ENCODE assay signal across 1 cellular context in genomic region chr2:67930156-67930555, GRCh38.
TF ChIP-seq lines count a peak whose summit lies in the region.

No MANE protein-coding gene starts in this region.

TF ChIP-seq in H1, 55 proteins besides CTCF, POLR2A, EP300 and RAD21 (continued from another document):
- TF ChIP-seq, protein P1, sequence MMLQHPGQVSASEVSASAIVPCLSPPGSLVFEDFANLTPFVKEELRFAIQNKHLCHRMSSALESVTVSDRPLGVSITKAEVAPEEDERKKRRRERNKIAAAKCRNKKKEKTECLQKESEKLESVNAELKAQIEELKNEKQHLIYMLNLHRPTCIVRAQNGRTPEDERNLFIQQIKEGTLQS (IDR thresholded peaks at IDR 0.05; ENCODE audit: insufficient read depth, low read depth, low read length), result no peak
- TF ChIP-seq, protein P2, sequence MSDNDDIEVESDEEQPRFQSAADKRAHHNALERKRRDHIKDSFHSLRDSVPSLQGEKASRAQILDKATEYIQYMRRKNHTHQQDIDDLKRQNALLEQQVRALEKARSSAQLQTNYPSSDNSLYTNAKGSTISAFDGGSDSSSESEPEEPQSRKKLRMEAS (IDR thresholded peaks at IDR 0.05), result no peak
- TF ChIP-seq RFX5 (IDR thresholded peaks at IDR 0.05; ENCODE audit: borderline replicate concordance, low read depth, low read length) (no peak), SIN3A (conservative IDR thresholded peaks at IDR 0.05 in 1 of 2, IDR thresholded peaks at IDR 0.05 in 1 of 2; ENCODE audit: low read depth in 1 of 2, low read length in 2 of 2) (0 out of 4 replicates have a peak, but pooled peaks of 1 of the 2 experiments have one; percentile 41), BCL11A (IDR thresholded peaks at IDR 0.05; ENCODE audit: low read depth in 2 of 2, low read length in 2 of 2) (no peak), NANOG (IDR thresholded peaks at IDR 0.05; ENCODE audit: insufficient read depth, low read depth, low read length, poor library complexity, severe bottlenecking) (peak; percentile 78), CBX8 (IDR thresholded peaks at IDR 0.05; ENCODE audit: borderline replicate concordance, low read depth, low read length) (no peak), TAF1 (IDR thresholded peaks at IDR 0.05; ENCODE audit: low read depth, low read length) (no peak), TAF7 (optimal IDR thresholded peaks at IDR 0.05; ENCODE audit: borderline replicate concordance, low read depth, low read length) (no peak), SP1 (IDR thresholded peaks at IDR 0.05; ENCODE audit: low read depth, low read length) (peak; percentile 71), EGR1 (IDR thresholded peaks at IDR 0.05; ENCODE audit: borderline replicate concordance, low read depth, low read length) (no peak), JUND (IDR thresholded peaks at IDR 0.05; ENCODE audit: low read length) (0 out of 2 replicates have a peak, but pooled peaks have one; percentile 3), YY1 (IDR thresholded peaks at IDR 0.05; ENCODE audit: low read depth, low read length) (peak; percentile 81), POU5F1 (IDR thresholded peaks at IDR 0.05; ENCODE audit: low read depth, low read length) (peak; percentile 99), KDM1A (IDR thresholded peaks at IDR 0.05; ENCODE audit: borderline replicate concordance, low read length) (no peak)
